ENCODE assay signal across 8 cellular contexts in the genomic region with DNA sequence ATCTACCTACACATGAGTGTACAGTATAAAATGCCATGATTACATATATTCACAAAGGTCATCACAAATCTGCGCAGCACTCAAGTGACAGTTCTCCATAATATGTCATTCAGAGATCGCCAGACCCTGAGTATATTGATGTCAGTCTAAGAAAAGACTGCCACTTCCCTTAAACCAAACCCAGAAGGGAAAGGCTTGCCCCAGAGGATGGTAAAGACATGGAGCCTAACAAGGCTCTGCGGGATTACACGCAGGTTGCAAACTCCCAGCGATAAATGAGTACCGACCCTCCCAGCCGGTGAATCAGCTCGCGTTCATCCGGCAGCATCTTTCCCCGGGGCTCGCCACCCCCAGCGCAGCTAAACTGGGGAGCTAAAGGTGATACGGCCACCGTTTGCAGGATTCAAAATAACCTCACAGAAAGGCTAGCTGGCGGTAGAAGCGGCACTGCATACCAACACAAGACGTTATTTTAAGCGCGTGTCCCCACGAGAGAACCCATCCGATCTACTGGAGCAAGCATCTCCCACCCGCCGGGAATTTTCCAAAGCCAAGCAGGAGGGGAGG. TPM values are rescaled to one million over a fixed set of nuclear protein-coding genes. Genes with fewer than 3 reads are reported as not detected.
A peak's percentile ranks its signal among the peaks of the same experiment; 100 is the strongest.
DNase-seq lines count a peak whose midpoint lies in the region; ATAC-seq and TF ChIP-seq lines count a peak whose summit lies in the region.

No MANE protein-coding gene starts in this region.

- H3K36me3 ChIP-seq in CD8-positive, alpha-beta T cell (ENCODE audit: insufficient read depth, low read length), result no peaks in the 10 kb centered on the region
- H3K36me3 ChIP-seq in H7 (replicated peaks; ENCODE audit: control insufficient read depth, insufficient read depth, low read length), result no peaks in the 10 kb centered on the region
- no peaks in the 10 kb centered on the region for H3K36me3 ChIP-seq in OCI-LY7 (ENCODE audit: insufficient read depth, low read length)
- no peaks in the 10 kb centered on the region for H3K36me3 ChIP-seq in upper lobe of right lung

- H3K4me3 Mint-ChIP-seq in CD8-positive, alpha-beta T cell, result peak overlapping the region; percentile 94

- H3K4me1 Mint-ChIP-seq in CD8-positive, alpha-beta T cell (ENCODE audit: low read depth), result peaks cover 40% of the 10 kb centered on the region

- H3K27ac ChIP-seq in CD8-positive, alpha-beta T cell (ENCODE audit: low read depth, low read length), result peak overlapping the region; percentile 49
- H3K27ac ChIP-seq in OCI-LY7 (ENCODE audit: low read depth, low read length, poor library complexity, severe bottlenecking), result peak overlapping the region; percentile 76
- peak overlapping the region; percentile 82 for H3K27ac ChIP-seq in upper lobe of right lung

- peak overlapping the region; percentile 88 for H3K4me2 ChIP-seq in OCI-LY7 (ENCODE audit: low read length)

- no TSS peak for BruUV-seq in OCI-LY7 (replicated peaks; lab: Mats Ljungman, UMichigan)

- H3K4me1 ChIP-seq in CD8-positive, alpha-beta T cell (ENCODE audit: insufficient read depth, low read length), result peaks cover 14% of the 10 kb centered on the region
- H3K4me1 ChIP-seq in OCI-LY7 (ENCODE audit: insufficient read depth, low read length, poor library complexity, severe bottlenecking), result peaks cover 22% of the 10 kb centered on the region
- peaks cover 16% of the 10 kb centered on the region for H3K4me1 ChIP-seq in upper lobe of right lung

- peaks cover 2% of the 10 kb centered on the region for H3K36me3 Mint-ChIP-seq in CD8-positive, alpha-beta T cell

- no peaks in the 10 kb centered on the region for H3K9me2 ChIP-seq in OCI-LY7 (ENCODE audit: insufficient read depth, low read length)

- intact Hi-C loops in CD8-positive, alpha-beta T cell (cut with DNase I, micrococcal nuclease), result loop anchor here (1.0 to 10.0 kb wide), 5 partner anchors 41 to 209 kb away; partner anchors contain the start of gene ARPP19 (in 1 of the 2)
- intact Hi-C loops in OCI-LY7 (cut with micrococcal nuclease; ENCODE audit: unreplicated experiment) (loop anchor here (1.0 to 10.0 kb wide), 6 partner anchors 46 to 271 kb away; no protein-coding TSS in a partner anchor), upper lobe of right lung (cut with DNase I) (no loop called here)

- H3K9me3 Mint-ChIP-seq in CD8-positive, alpha-beta T cell, result no peaks in the 10 kb centered on the region

- H3K9me3 ChIP-seq in CD8-positive, alpha-beta T cell (ENCODE audit: low read length), result no peaks in the 10 kb centered on the region
- H3K9me3 ChIP-seq in OCI-LY7 (ENCODE audit: low read length) (no peaks in the 10 kb centered on the region), upper lobe of right lung (no peaks in the 10 kb centered on the region)

- H3K4me3 ChIP-seq in CD8-positive, alpha-beta T cell (ENCODE audit: low read depth, low read length), result peak overlapping the region; percentile 52
- H3K4me3 ChIP-seq in H7 (ENCODE audit: insufficient read depth, low read depth, low read length) (peak overlapping the region; percentile 71), OCI-LY7 (ENCODE audit: low read depth, low read length, poor library complexity, severe bottlenecking) (peak overlapping the region; percentile 95), upper lobe of right lung (peak overlapping the region; percentile 68)

- POLR2A ChIA-PET in CD8-positive, alpha-beta T cell (lab: Charles Lee), result interaction anchor here (0.6 to 1.5 kb wide), 10 partner anchors 16 to 196 kb away, joined by 3 to 8 read pairs (median 3); no protein-coding TSS in a partner anchor
- POLR2A ChIA-PET in OCI-LY7 (lab: Charles Lee), result interaction anchor here (0.6 to 3.3 kb wide), 5 partner anchors 21 to 252 kb away, joined by 3 to 18 read pairs (median 3); no protein-coding TSS in a partner anchor

- peak overlapping the region; percentile 92 for H3K27ac Mint-ChIP-seq in CD8-positive, alpha-beta T cell

- ATAC-seq in CD8-positive, alpha-beta T cell, result peak; percentile 3
- peak; percentile 3 for ATAC-seq in upper lobe of right lung

- H3K27me3 ChIP-seq in CD8-positive, alpha-beta T cell (ENCODE audit: insufficient read depth, low read length), result no peaks in the 10 kb centered on the region
- H3K27me3 ChIP-seq in H7 (ENCODE audit: control insufficient read depth, insufficient read depth, low read length) (peaks cover 29% of the 10 kb centered on the region), upper lobe of right lung (peaks cover 6% of the 10 kb centered on the region)

- CTCF ChIA-PET in CD8-positive, alpha-beta T cell (lab: Charles Lee), result interaction anchor here (0.6 to 2.0 kb wide), 7 partner anchors 17 to 271 kb away, joined by 3 to 5 read pairs (median 3); no protein-coding TSS in a partner anchor
- CTCF ChIA-PET in OCI-LY7 (lab: Charles Lee; ENCODE audit: unreplicated experiment), result no interaction called here

- DNase-seq in CD8-positive, alpha-beta T cell, result peak in 6 of 7 experiments; percentile 31 to 67 (median 48)
- DNase-seq in H7, result peak; percentile 65
- DNase-seq in OCI-LY7 (ENCODE audit: low spot score), result peak; percentile 61
- DNase-seq in activated gamma-delta T cell treated with Interleukin-2 at 50 U/mL for 16 hours, result peak; percentile 45
- peak; percentile 45 for DNase-seq in germinal center (ENCODE audit: low spot score)
- peak; percentile 52 for DNase-seq in occipital lobe (lab: John Stamatoyannopoulos, UW)
- no peak for DNase-seq in upper lobe of right lung
- no peak for DNase-seq in NK-92 (lab: John Stamatoyannopoulos, UW; ENCODE audit: unreplicated experiment)

- peak overlapping the region; percentile 69; the same call in 1 of the 2 replicates for H2AFZ ChIP-seq in OCI-LY7 (ENCODE audit: low read length)

- H4K20me1 ChIP-seq in OCI-LY7 (ENCODE audit: insufficient read depth, low read length), result peaks cover 14% of the 10 kb centered on the region; the same call in 1 of the 2 replicates

- no peak for TF ChIP-seq CTCF in CD8-positive, alpha-beta T cell (IDR thresholded peaks at IDR 0.05)
- TF ChIP-seq CTCF in OCI-LY7 (conservative IDR thresholded peaks at IDR 0.05; ENCODE audit: low read length) (no peak), upper lobe of right lung (IDR thresholded peaks at IDR 0.05) (no peak)

- H3K79me2 ChIP-seq in OCI-LY7 (ENCODE audit: insufficient read depth, low read depth, low read length), result peaks cover 52% of the 10 kb centered on the region

- no peaks in the 10 kb centered on the region for H3K27me3 Mint-ChIP-seq in CD8-positive, alpha-beta T cell (ENCODE audit: low read depth)

RNA-seq across cellular contexts. Expression of gene MYO5A, which starts 0.7 kb away (rescaled TPM):
- total RNA-seq in CD8-positive, alpha-beta T cell, result 10 to 100 TPM; 22.5 to 22.7 TPM
- 9.7 and 13.4 TPM in 2 replicates for total RNA-seq in H7 (2014; rRNA removed; shearing (Covaris generic))
- 29.0 and 31.8 TPM in 2 replicates for total RNA-seq in OCI-LY7 (2014; rRNA removed; shearing (Covaris generic))
- total RNA-seq in OCI-LY7 (2022) (41.9 and 42.0 TPM in 2 replicates), occipital lobe (155 TPM), upper lobe of right lung (26.0 TPM)

RNA-seq across cellular contexts. Expression of gene ARPP19, which starts 40.8 kb away (rescaled TPM):
- 100 to 1,000 TPM; 141 to 156 TPM for total RNA-seq in CD8-positive, alpha-beta T cell
- 108 and 124 TPM in 2 replicates for total RNA-seq in H7 (2014; rRNA removed; shearing (Covaris generic))
- 48.0 and 68.3 TPM in 2 replicates for total RNA-seq in OCI-LY7 (2014; rRNA removed; shearing (Covaris generic))
- 92.9 and 101 TPM in 2 replicates for total RNA-seq in OCI-LY7 (2022)
- total RNA-seq in occipital lobe, result 192 TPM
- 156 TPM for total RNA-seq in upper lobe of right lung

Comparison
In these comparisons a context has a peak if more than half of its experiments do, and no peak if none do; other contexts are left out.
1. DNase-seq: peak in CD8-positive, alpha-beta T cell (6 of 7), H7 (single experiment), OCI-LY7 (single experiment), activated gamma-delta T cell treated with Interleukin-2 at 50 U/mL for 16 hours (single experiment), germinal center (single experiment) and occipital lobe (single experiment); none in upper lobe of right lung (single experiment) and NK-92 (single experiment).
2. Peak in every context shown above with its lines, with median percentiles within 50 percentile points of each other: H3K27ac ChIP-seq and H3K4me3 ChIP-seq.